Comparison of ENCODE assay signal across 8 cellular contexts in genomic region chr3:196288141-196288460, GRCh38. TPM values are rescaled to one million over a fixed set of nuclear protein-coding genes. Genes with fewer than 3 reads are reported as not detected.
DNase-seq lines count a peak whose midpoint lies in the region; ATAC-seq and TF ChIP-seq lines count a peak whose summit lies in the region.

No MANE protein-coding gene starts in this region.

- H3K27me3 ChIP-seq in OCI-LY3 (ENCODE audit: low read depth, low read length), result no peaks in the 10 kb centered on the region

- H3K36me3 Mint-ChIP-seq in stimulated activated naive CD8-positive, alpha-beta T cell treated with anti-CD3 and anti-CD28 coated beads, Interleukin-15, Interleukin-2, amounts not matched to agents 100 ng/mL and 50 ng/mL, for 24 hours (ENCODE audit: low read depth), result no peaks in the 10 kb centered on the region
- H3K36me3 Mint-ChIP-seq in endothelial cell (ENCODE audit: low read depth, unreplicated experiment), result peaks cover 5% of the 10 kb centered on the region
- H3K36me3 Mint-ChIP-seq in neural crest cell (ENCODE audit: low read depth), result no peaks in the 10 kb centered on the region

- H3K4me1 ChIP-seq in OCI-LY3 (ENCODE audit: low read length), result peaks cover 16% of the 10 kb centered on the region

- no peaks in the 10 kb centered on the region for H3K27me3 Mint-ChIP-seq in stimulated activated naive CD8-positive, alpha-beta T cell treated with anti-CD3 and anti-CD28 coated beads, Interleukin-15, Interleukin-2, amounts not matched to agents 100 ng/mL and 50 ng/mL, for 24 hours
- peaks cover 10% of the 10 kb centered on the region for H3K27me3 Mint-ChIP-seq in endothelial cell (ENCODE audit: unreplicated experiment)
- no peaks in the 10 kb centered on the region for H3K27me3 Mint-ChIP-seq in neural crest cell (ENCODE audit: low read depth)

- no peaks in the 10 kb centered on the region for H3K9me3 Mint-ChIP-seq in stimulated activated naive CD8-positive, alpha-beta T cell treated with anti-CD3 and anti-CD28 coated beads, Interleukin-15, Interleukin-2, amounts not matched to agents 100 ng/mL and 50 ng/mL, for 24 hours
- H3K9me3 Mint-ChIP-seq in endothelial cell (ENCODE audit: unreplicated experiment), result no peaks in the 10 kb centered on the region
- no peaks in the 10 kb centered on the region for H3K9me3 Mint-ChIP-seq in neural crest cell

- peak overlapping the region; percentile 91 for H3K9ac ChIP-seq in OCI-LY3 (ENCODE audit: low read length)

- no peaks in the 10 kb centered on the region for H3K36me3 ChIP-seq in OCI-LY3 (replicated peaks; ENCODE audit: low read depth, low read length)

- peaks cover 40% of the 10 kb centered on the region for H3K4me1 Mint-ChIP-seq in stimulated activated naive CD8-positive, alpha-beta T cell treated with anti-CD3 and anti-CD28 coated beads, Interleukin-15, Interleukin-2, amounts not matched to agents 100 ng/mL and 50 ng/mL, for 24 hours (ENCODE audit: low read depth)
- H3K4me1 Mint-ChIP-seq in endothelial cell (ENCODE audit: unreplicated experiment) (peaks cover 26% of the 10 kb centered on the region), neural crest cell (peaks cover 31% of the 10 kb centered on the region)

- H2AFZ ChIP-seq in OCI-LY3 (ENCODE audit: low read depth, low read length), result peak overlapping the region; percentile 95; the same call in 1 of the 2 replicates

- ATAC-seq in stimulated activated naive CD8-positive, alpha-beta T cell treated with anti-CD3 and anti-CD28 coated beads, Interleukin-15, Interleukin-2, amounts not matched to agents 100 U/mL and 50 U/mL, for 24 hours, result no peak
- ATAC-seq in HG02798 (IDR thresholded peaks at IDR 0.05; ENCODE audit: poor library complexity, unreplicated experiment), result no peak

- TF ChIP-seq CTCF in OCI-LY3 (IDR thresholded peaks at IDR 0.05; ENCODE audit: low read depth, low read length) (no peak), endothelial cell (IDR thresholded peaks at IDR 0.05; ENCODE audit: unreplicated experiment) (no peak), neural crest cell (conservative IDR thresholded peaks at IDR 0.05) (no peak)

- no peak for DNase-seq in stimulated activated naive CD8-positive, alpha-beta T cell treated with anti-CD3 and anti-CD28 coated beads, Interleukin-15, Interleukin-2, amounts not matched to agents 100 U/mL and 50 U/mL, for 24 hours
- DNase-seq in endothelial cell (ENCODE audit: low spot score) (no peak), neural crest cell (ENCODE audit: low read depth, low spot score) (no peak), AML-193 (lab: John Stamatoyannopoulos, UW) (no peak), T1000 (lab: John Stamatoyannopoulos, UW) (no peak)

- H3K4me3 Mint-ChIP-seq in stimulated activated naive CD8-positive, alpha-beta T cell treated with anti-CD3 and anti-CD28 coated beads, Interleukin-15, Interleukin-2, amounts not matched to agents 100 ng/mL and 50 ng/mL, for 24 hours, result peak overlapping the region; percentile 99
- H3K4me3 Mint-ChIP-seq in endothelial cell (ENCODE audit: unreplicated experiment) (peak overlapping the region; percentile 100), neural crest cell (peak overlapping the region; percentile 98)

- peak overlapping the region; percentile 83 for H3K4me2 ChIP-seq in OCI-LY3 (ENCODE audit: low read length)

- no peaks in the 10 kb centered on the region for H4K20me1 ChIP-seq in OCI-LY3 (ENCODE audit: insufficient read depth, low read length)

- H3K27ac Mint-ChIP-seq in stimulated activated naive CD8-positive, alpha-beta T cell treated with anti-CD3 and anti-CD28 coated beads, Interleukin-15, Interleukin-2, amounts not matched to agents 100 ng/mL and 50 ng/mL, for 24 hours, result peak overlapping the region; percentile 94
- H3K27ac Mint-ChIP-seq in endothelial cell (ENCODE audit: unreplicated experiment) (peak overlapping the region; percentile 67), neural crest cell (ENCODE audit: unreplicated experiment) (no peak overlapping the region)

- H3K4me3 ChIP-seq in OCI-LY3 (ENCODE audit: low read length), result peak overlapping the region; percentile 99

- H3K27ac ChIP-seq in OCI-LY3 (ENCODE audit: low read length), result peak overlapping the region; percentile 62

- peaks cover 32% of the 10 kb centered on the region for H3K79me2 ChIP-seq in OCI-LY3 (ENCODE audit: low read length)

- H3K9me3 ChIP-seq in OCI-LY3 (ENCODE audit: insufficient read depth, low read length), result no peaks in the 10 kb centered on the region

RNA-seq across cellular contexts. Expression of gene PCYT1A, which starts 0.6 kb away (rescaled TPM):
- total RNA-seq in endothelial cell (ENCODE audit: unreplicated experiment), result 55.2 TPM
- 30.2 and 31.0 TPM in 2 replicates for total RNA-seq in neural crest cell

RNA-seq across cellular contexts. Expression of gene DYNLT2B, which starts 29.9 kb away (rescaled TPM):
- total RNA-seq in endothelial cell (ENCODE audit: unreplicated experiment) (19.0 TPM), neural crest cell (42.9 and 44.1 TPM in 2 replicates)

RNA-seq across cellular contexts. Expression of gene TM4SF19, which starts 50.1 kb away (rescaled TPM):
- total RNA-seq in endothelial cell (ENCODE audit: unreplicated experiment) (not detected), neural crest cell (not detected in 2 replicates)
